ENCODE assay signal across 14 cellular contexts in the genomic region with DNA sequence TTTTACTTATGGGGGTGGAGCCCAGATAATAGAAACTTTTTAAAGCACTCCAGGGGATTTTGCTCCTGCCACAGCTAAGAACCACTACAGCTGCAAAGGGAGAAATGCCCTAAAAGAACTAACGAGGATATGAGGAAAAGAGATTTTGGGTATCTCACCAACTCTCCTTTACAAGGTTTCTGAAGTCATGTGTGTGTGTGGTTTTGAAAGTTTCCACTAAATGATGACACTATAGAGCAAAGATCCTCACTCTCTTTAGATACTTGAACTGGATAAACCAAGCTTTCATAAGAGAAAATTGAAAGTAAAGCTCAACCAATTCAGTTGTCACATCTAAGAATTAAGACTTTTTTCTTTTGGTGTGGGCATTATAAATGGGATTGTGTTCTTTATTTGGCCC.
DNase-seq lines count a peak whose midpoint lies in the region; ATAC-seq and TF ChIP-seq lines count a peak whose summit lies in the region.
"Had no signal": no experiment of that assay in that cellular context is flagged by ENCODE, and none has a peak within 500 bp of the region (broad histone marks: within the 10 kb centered on the region; RNA-seq: fewer than 3 reads in every experiment).

No MANE protein-coding gene starts in this region.

- H3K4me3 Mint-ChIP-seq in CD8-positive, alpha-beta T cell = no peak overlapping the region
- H3K4me3 Mint-ChIP-seq: CD8-positive, alpha-beta memory T cell; IgD-negative memory B cell had no signal

- intact Hi-C loops in CD8-positive, alpha-beta T cell (cut with DNase I, micrococcal nuclease) = no loop called here

- H3K79me2 ChIP-seq in OCI-LY3 (ENCODE audit: low read length) = no peaks in the 10 kb centered on the region

- no peaks in the 10 kb centered on the region for H3K27me3 Mint-ChIP-seq in CD8-positive, alpha-beta T cell (ENCODE audit: low read depth)
- H3K27me3 Mint-ChIP-seq: CD8-positive, alpha-beta memory T cell had no signal

- H2AFZ ChIP-seq in OCI-LY3 (ENCODE audit: low read depth, low read length) = peak overlapping the region; percentile 32; the same call in 1 of the 2 replicates

- peaks cover 3% of the 10 kb centered on the region for H3K9me3 Mint-ChIP-seq in CD8-positive, alpha-beta T cell
- H3K9me3 Mint-ChIP-seq: CD8-positive, alpha-beta memory T cell had no signal

- CTCF ChIA-PET in CD8-positive, alpha-beta T cell (lab: Charles Lee) = no interaction called here

- H3K9me3 ChIP-seq in OCI-LY3 (ENCODE audit: insufficient read depth, low read length) (no peaks in the 10 kb centered on the region), skeletal muscle satellite cell (replicated peaks; ENCODE audit: low read length) (peaks cover 5% of the 10 kb centered on the region)
- no peaks in the 10 kb centered on the region for H3K9me3 ChIP-seq in CD8-positive, alpha-beta T cell (ENCODE audit: low read length)

- H3K4me3 ChIP-seq in OCI-LY3 (ENCODE audit: low read length) (no peak overlapping the region), fibroblast of villous mesenchyme (ENCODE audit: low read depth, low read length) (no peak overlapping the region), skeletal muscle satellite cell (ENCODE audit: low read length) (no peak overlapping the region)
- no peak overlapping the region for H3K4me3 ChIP-seq in CD8-positive, alpha-beta T cell (ENCODE audit: low read depth, low read length)

- no peaks in the 10 kb centered on the region for H4K20me1 ChIP-seq in OCI-LY3 (ENCODE audit: insufficient read depth, low read length)

- no peak overlapping the region for H3K4me2 ChIP-seq in OCI-LY3 (ENCODE audit: low read length)
- H3K4me2 ChIP-seq in skeletal muscle satellite cell (ENCODE audit: low read length) = peak overlapping the region; percentile 25

- H3K36me3 Mint-ChIP-seq in CD8-positive, alpha-beta T cell = no peaks in the 10 kb centered on the region
- H3K36me3 Mint-ChIP-seq: CD8-positive, alpha-beta memory T cell; IgD-negative memory B cell had no signal

- H3K4me1 ChIP-seq in OCI-LY3 (ENCODE audit: low read length) = no peaks in the 10 kb centered on the region
- peaks cover 40% of the 10 kb centered on the region for H3K4me1 ChIP-seq in skeletal muscle satellite cell (ENCODE audit: control insufficient read depth, insufficient read depth, low read length)
- no peaks in the 10 kb centered on the region for H3K4me1 ChIP-seq in CD8-positive, alpha-beta T cell (ENCODE audit: insufficient read depth, low read length)

- H3K27ac ChIP-seq in OCI-LY3 (ENCODE audit: low read length) = no peak overlapping the region
- H3K27ac ChIP-seq in CD8-positive, alpha-beta T cell (ENCODE audit: low read depth, low read length) = no peak overlapping the region

- TF ChIP-seq CTCF in OCI-LY3 (IDR thresholded peaks at IDR 0.05; ENCODE audit: low read depth, low read length) = no peak
- no peak for TF ChIP-seq CTCF in fibroblast of villous mesenchyme (IDR thresholded peaks at IDR 0.05; ENCODE audit: insufficient read depth, low read depth, low read length)
- no peak for TF ChIP-seq CTCF in CD8-positive, alpha-beta T cell (IDR thresholded peaks at IDR 0.05)

- no peaks in the 10 kb centered on the region for H3K4me1 Mint-ChIP-seq in CD8-positive, alpha-beta T cell (ENCODE audit: low read depth)
- H3K4me1 Mint-ChIP-seq: CD8-positive, alpha-beta memory T cell had no signal

- DNase-seq in fibroblast of villous mesenchyme (ENCODE audit: low read depth) = peak; percentile 63
- no peak for DNase-seq in NCI-H2107 (lab: John Stamatoyannopoulos, UW)
- no peak for DNase-seq in hepatic stellate cell (ENCODE audit: low spot score)
- no peak for DNase-seq in CD8-positive, alpha-beta T cell
- DNase-seq: CD8-positive, alpha-beta memory T cell; DND-41; GF-D8; NCI-H446; Right ventricle myocardium superior had no signal

- no peaks in the 10 kb centered on the region for H3K36me3 ChIP-seq in OCI-LY3 (replicated peaks; ENCODE audit: low read depth, low read length)
- H3K36me3 ChIP-seq in skeletal muscle satellite cell (ENCODE audit: insufficient read depth, low read length) = peaks cover 4% of the 10 kb centered on the region
- H3K36me3 ChIP-seq in CD8-positive, alpha-beta T cell (ENCODE audit: insufficient read depth, low read length) = no peaks in the 10 kb centered on the region

- no peaks in the 10 kb centered on the region for H3K27me3 ChIP-seq in OCI-LY3 (ENCODE audit: low read depth, low read length)
- no peaks in the 10 kb centered on the region for H3K27me3 ChIP-seq in skeletal muscle satellite cell (ENCODE audit: control insufficient read depth, insufficient read depth, low read length)
- H3K27me3 ChIP-seq in CD8-positive, alpha-beta T cell (ENCODE audit: insufficient read depth, low read length) = no peaks in the 10 kb centered on the region

- H3K27ac Mint-ChIP-seq in CD8-positive, alpha-beta T cell = no peak overlapping the region
- H3K27ac Mint-ChIP-seq: CD8-positive, alpha-beta memory T cell; IgD-negative memory B cell had no signal

- no peak overlapping the region for H3K9ac ChIP-seq in OCI-LY3 (ENCODE audit: low read length)
- H3K9ac ChIP-seq in skeletal muscle satellite cell (ENCODE audit: low read depth, low read length) = no peak overlapping the region

- POLR2A ChIA-PET in CD8-positive, alpha-beta T cell (lab: Charles Lee) = no interaction called here

- ATAC-seq in GM19351 (IDR thresholded peaks at IDR 0.05; ENCODE audit: unreplicated experiment) = peak; percentile 52
- no peak for ATAC-seq in CD8-positive, alpha-beta T cell
- ATAC-seq: Panc1 had no signal
